Comparison of ENCODE assay signal across 28 cellular contexts in the genomic region with DNA sequence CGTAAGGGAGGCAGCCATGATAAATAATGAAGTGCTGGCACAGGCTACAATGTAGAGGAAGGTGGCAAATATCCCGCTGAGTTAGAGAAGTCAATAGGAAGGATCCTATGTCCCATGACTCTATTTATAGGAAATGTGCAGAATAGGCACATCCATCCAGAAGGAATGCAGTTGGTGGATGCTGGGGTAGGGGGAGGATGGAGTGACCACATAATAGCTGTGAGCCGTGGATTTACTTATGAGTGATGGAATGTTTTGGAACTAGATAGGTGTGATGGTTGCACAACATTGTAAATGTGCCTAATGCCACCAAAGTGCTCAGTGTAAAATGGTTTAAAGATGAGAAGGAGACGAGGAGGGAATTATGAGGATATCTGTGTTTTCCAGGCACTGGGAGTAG.
"Had no signal": no experiment of that assay in that cellular context is flagged by ENCODE, and none has a peak within 500 bp of the region (broad histone marks: within the 10 kb centered on the region; RNA-seq: fewer than 3 reads in every experiment).

No MANE protein-coding gene starts in this region.

- H3K4me1 ChIP-seq: adrenal gland, esophagus squamous epithelium, gastroesophageal sphincter had no signal

- DNase-seq: activated B cell treated with CpG ODN at 0.5 μM for 24 hours; activated CD4-positive, alpha-beta T cell treated with anti-CD3 and anti-CD28 coated beads for 48 hours; activated CD4-positive, alpha-beta T cell treated with anti-CD3 and anti-CD28 coated beads, Interleukin-2, amount 50 U/mL, for 1 hour; activated CD4-positive, alpha-beta T cell treated with anti-CD3 and anti-CD28 coated beads, Interleukin-2, amount 50 U/mL, for 48 hours; activated CD8-positive, alpha-beta memory T cell treated with anti-CD3 and anti-CD28 coated beads for 24 hours; activated CD8-positive, alpha-beta T cell treated with anti-CD3 and anti-CD28 coated beads for 36 hours; activated effector memory CD4-positive, alpha-beta T cell treated with Interleukin-2 at 50 U/mL for 16 hours; activated naive CD4-positive, alpha-beta T cell treated with anti-CD3 and anti-CD28 coated beads for 36 hours; activated naive CD8-positive, alpha-beta T cell treated with anti-CD3 and anti-CD28 coated beads for 36 hours; activated naive CD8-positive, alpha-beta T cell treated with anti-CD3 and anti-CD28 coated beads, Interleukin-2, amount 50 U/mL, for 24 hours; activated T-cell treated with anti-CD3 and anti-CD28 coated beads, Interleukin-2, amount 50 U/mL, for 4 hours; adrenal gland; amygdala; aorta; brain microvascular endothelial cell; dorsolateral prefrontal cortex; effector CD4-positive, alpha-beta T cell; esophagus squamous epithelium; foreskin melanocyte; T-helper 1 cell; T-helper 17 cell; T1000; WERI-Rb-1 had no signal

- H3K36me3 ChIP-seq: adrenal gland, brain microvascular endothelial cell, esophagus squamous epithelium, gastroesophageal sphincter, WERI-Rb-1 had no signal

- H3K27ac ChIP-seq: adrenal gland, brain microvascular endothelial cell, coronary artery, dorsolateral prefrontal cortex, epithelial cell of prostate, esophagus squamous epithelium, gastroesophageal sphincter, WERI-Rb-1 had no signal

- ATAC-seq: activated CD4-positive, CD25-positive, alpha-beta regulatory T cell treated with anti-CD3 and anti-CD28 coated beads, Interleukin-2, amount 50 U/mL, for 24 hours; activated CD8-positive, alpha-beta T cell treated with anti-CD3 and anti-CD28 coated beads for 36 hours; activated naive CD8-positive, alpha-beta T cell treated with anti-CD3 and anti-CD28 coated beads, Interleukin-2, amount 50 U/mL, for 24 hours; activated T-cell treated with anti-CD3 and anti-CD28 coated beads, Interleukin-2, amount 50 U/mL, for 4 hours; activated T-helper 17 cell treated with anti-CD3 and anti-CD28 coated beads, Interleukin-2, amount 50 U/mL, for 72 hours; gastroesophageal sphincter; T-helper 17 cell had no signal

- H3K27me3 ChIP-seq: adrenal gland, brain microvascular endothelial cell, esophagus squamous epithelium had no signal

- H3K9me3 ChIP-seq: adrenal gland, esophagus squamous epithelium, gastroesophageal sphincter had no signal

- H3K4me3 ChIP-seq: adrenal gland, coronary artery, dorsolateral prefrontal cortex, esophagus squamous epithelium, gastroesophageal sphincter had no signal
